Comparison of ENCODE assay signal across 1 cellular context in genomic region chr21:43904316-43904925, GRCh38.
TF ChIP-seq lines count a peak whose summit lies in the region.

No MANE protein-coding gene starts in this region.

TF ChIP-seq in HEK293, 187 proteins besides CTCF, POLR2A, EP300 and RAD21 (continued from another document):
- TF ChIP-seq ZNF513 (tag by site-specific recombination; IDR thresholded peaks at IDR 0.05): no peak
- TF ChIP-seq TSHZ1 (tag by site-specific recombination; IDR thresholded peaks at IDR 0.05; ENCODE audit: borderline replicate concordance): no peak
- TF ChIP-seq ZNF585B (tag by site-specific recombination; IDR thresholded peaks at IDR 0.05): no peak
- no peak for TF ChIP-seq ZNF837 (tag by site-specific recombination; IDR thresholded peaks at IDR 0.05)
- no peak for TF ChIP-seq ZNF777 (tag by site-specific recombination; IDR thresholded peaks at IDR 0.05; ENCODE audit: borderline replicate concordance)
